ENCODE assay signal across 9 cellular contexts in the genomic region with DNA sequence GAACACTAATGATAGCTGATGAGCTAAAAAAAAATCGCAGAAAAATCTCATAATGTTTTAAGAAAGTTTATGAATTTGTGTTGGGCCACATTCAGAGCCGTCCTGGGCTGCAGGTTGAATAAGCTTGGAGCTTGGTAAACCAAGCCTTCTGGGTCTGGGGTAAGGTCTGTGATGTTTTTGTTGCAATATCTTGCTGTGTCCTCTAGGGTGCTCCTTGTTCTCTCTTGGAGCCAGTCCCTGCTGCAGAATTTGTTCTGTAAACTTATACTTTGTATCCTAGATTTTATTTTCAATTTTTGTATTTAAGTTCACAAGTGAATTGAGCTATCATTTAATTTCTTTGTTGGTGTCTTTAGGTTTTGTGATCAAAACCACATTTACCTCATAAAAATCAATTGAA.
DNase-seq lines count a peak whose midpoint lies in the region; ATAC-seq and TF ChIP-seq lines count a peak whose summit lies in the region.
"Had no signal": no experiment of that assay in that cellular context is flagged by ENCODE, and none has a peak within 500 bp of the region (broad histone marks: within the 10 kb centered on the region; RNA-seq: fewer than 3 reads in every experiment).

No MANE protein-coding gene starts in this region.

- H3K36me3 ChIP-seq in Loucy (ENCODE audit: insufficient read depth, low read length): no peaks in the 10 kb centered on the region

- ATAC-seq in GM19463 (IDR thresholded peaks at IDR 0.05; ENCODE audit: unreplicated experiment): peak; percentile 67
- no peak for ATAC-seq in natural killer cell
- ATAC-seq: activated T-helper 17 cell treated with anti-CD3 and anti-CD28 coated beads, Interleukin-2, amount 50 U/mL, for 72 hours had no signal

- intact Hi-C loops in natural killer cell (cut with micrococcal nuclease) (no loop called here), head of caudate nucleus (cut with DNase I) (no loop called here)

- no peaks in the 10 kb centered on the region for H3K4me1 ChIP-seq in Loucy (ENCODE audit: insufficient read depth, low read length, poor library complexity, severe bottlenecking)

- H3F3A ChIP-seq in Loucy (ENCODE audit: low read depth): no peaks in the 10 kb centered on the region

- H4K20me1 ChIP-seq in Loucy (ENCODE audit: insufficient read depth, low read length, poor library complexity, severe bottlenecking): no peaks in the 10 kb centered on the region

- H3K4me3 ChIP-seq in Loucy (ENCODE audit: low read length, poor library complexity, severe bottlenecking): no peak overlapping the region
- H3K4me3 ChIP-seq in fibroblast of mammary gland (ENCODE audit: control insufficient read depth, low read depth, low read length): no peak overlapping the region

- no peak overlapping the region for H3K4me3 Mint-ChIP-seq in natural killer cell
- H3K4me3 Mint-ChIP-seq: activated T-helper 17 cell treated with anti-CD3 and anti-CD28 coated beads, Interleukin-2, amount 50 U/mL, for 72 hours had no signal

- H3K27ac Mint-ChIP-seq in natural killer cell: no peak overlapping the region
- H3K27ac Mint-ChIP-seq: activated T-helper 17 cell treated with anti-CD3 and anti-CD28 coated beads, Interleukin-2, amount 50 U/mL, for 72 hours had no signal

- no peaks in the 10 kb centered on the region for H3K79me2 ChIP-seq in Loucy (ENCODE audit: insufficient read depth, low read length)

- H3K9me3 Mint-ChIP-seq in natural killer cell: no peaks in the 10 kb centered on the region
- H3K9me3 Mint-ChIP-seq: activated T-helper 17 cell treated with anti-CD3 and anti-CD28 coated beads, Interleukin-2, amount 50 U/mL, for 72 hours had no signal

- H3K9me3 ChIP-seq in Loucy (ENCODE audit: insufficient read depth, low read depth, low read length): no peaks in the 10 kb centered on the region

- DNase-seq in AG20443 (ENCODE audit: low spot score) (peak; percentile 58), fibroblast of mammary gland (ENCODE audit: low read depth) (peak; percentile 57), NCI-H187 treated with DMSO at 0.1 percent for 48 hours (lab: John Stamatoyannopoulos, UW) (no peak), natural killer cell (no peak), head of caudate nucleus (no peak)
- DNase-seq in activated CD4-positive, alpha-beta T cell treated with anti-CD3 and anti-CD28 coated beads for 48 hours: no peak

- no peaks in the 10 kb centered on the region for H3K4me1 Mint-ChIP-seq in natural killer cell
- H3K4me1 Mint-ChIP-seq: activated T-helper 17 cell treated with anti-CD3 and anti-CD28 coated beads, Interleukin-2, amount 50 U/mL, for 72 hours had no signal

- H3K9me2 ChIP-seq in Loucy (replicated peaks; ENCODE audit: low read depth, low read length): no peaks in the 10 kb centered on the region

- no peaks in the 10 kb centered on the region for H3K27me3 ChIP-seq in Loucy (ENCODE audit: insufficient read depth, low read length, poor library complexity, severe bottlenecking)

- no peak overlapping the region for H3K4me2 ChIP-seq in Loucy (ENCODE audit: low read depth, low read length, poor library complexity, severe bottlenecking)

- H3K36me3 Mint-ChIP-seq in natural killer cell: no peaks in the 10 kb centered on the region

- no peak overlapping the region for H2AFZ ChIP-seq in Loucy (ENCODE audit: low read length)

- TF ChIP-seq CTCF in Loucy (conservative IDR thresholded peaks at IDR 0.05; ENCODE audit: low read length) (peak; percentile 63), fibroblast of mammary gland (conservative IDR thresholded peaks at IDR 0.05; ENCODE audit: control insufficient read depth, insufficient read depth, low read depth, low read length) (peak; percentile 71), natural killer cell (IDR thresholded peaks at IDR 0.05) (no peak)

- no peaks in the 10 kb centered on the region for H3K27me3 Mint-ChIP-seq in natural killer cell (ENCODE audit: low read depth in 2 of 2)
- H3K27me3 Mint-ChIP-seq: activated T-helper 17 cell treated with anti-CD3 and anti-CD28 coated beads, Interleukin-2, amount 50 U/mL, for 72 hours had no signal

- H3K9ac ChIP-seq in Loucy (ENCODE audit: low read depth, low read length, poor library complexity, severe bottlenecking): no peak overlapping the region

Comparison
In these comparisons a context has a peak if more than half of its experiments do, and no peak if none do; other contexts are left out.
1. DNase-seq: peak in AG20443 (single experiment) and fibroblast of mammary gland (single experiment); none in NCI-H187 treated with DMSO at 0.1 percent for 48 hours (single experiment), natural killer cell (single experiment), head of caudate nucleus (0 of 42) and activated CD4-positive, alpha-beta T cell treated with anti-CD3 and anti-CD28 coated beads for 48 hours (single experiment).